28 cellular contexts compared by ENCODE assay signal in the genomic region with DNA sequence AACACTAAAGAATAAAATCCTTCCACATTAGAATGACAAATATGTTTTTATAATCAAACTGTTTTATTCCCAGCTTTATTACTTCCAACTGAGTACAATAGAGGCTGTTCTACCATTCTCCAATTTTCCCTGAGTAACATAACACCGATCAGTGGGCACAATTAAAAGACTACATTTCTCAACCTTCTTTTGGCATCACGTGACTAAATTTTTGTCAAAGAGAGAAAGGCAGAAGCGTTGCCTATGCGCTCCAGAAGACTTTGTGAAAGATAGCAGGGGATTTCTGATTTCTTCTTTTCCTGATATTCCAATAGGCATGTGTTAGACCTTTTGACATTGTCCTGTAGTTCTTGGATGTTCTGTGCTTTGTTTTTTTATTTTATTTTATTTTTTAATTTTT.
"Had no signal": no experiment of that assay in that cellular context is flagged by ENCODE, and none has a peak within 500 bp of the region (broad histone marks: within the 10 kb centered on the region; RNA-seq: fewer than 3 reads in every experiment).

No MANE protein-coding gene starts in this region.

- FAIRE-seq: colon, endometrium, endothelial cell of umbilical vein, frontal cortex had no signal

- DNase-seq: colonic mucosa; cortex of kidney; dermis blood vessel endothelial cell; dorsolateral prefrontal cortex; effector CD4-positive, alpha-beta T cell; effector CD8-positive, alpha-beta T cell; effector memory CD4-positive, alpha-beta T cell; effector memory CD8-positive, alpha-beta T cell; endodermal cell; erythroblast; esophagus squamous epithelium; foreskin fibroblast; foreskin keratinocyte; foreskin melanocyte; gastrocnemius medialis; glutamatergic neuron; head of caudate nucleus; heart left ventricle; heart right ventricle had no signal

- H3K27ac ChIP-seq: colonic mucosa, coronary artery, dorsolateral prefrontal cortex, epithelial cell of prostate, esophagus muscularis mucosa, esophagus squamous epithelium, foreskin keratinocyte, gastrocnemius medialis, gastroesophageal sphincter, heart left ventricle, heart right ventricle had no signal

- H3K4me3 ChIP-seq: colonic mucosa, coronary artery, dorsolateral prefrontal cortex, esophagus muscularis mucosa, esophagus squamous epithelium, gastrocnemius medialis, gastroesophageal sphincter, heart left ventricle, heart right ventricle had no signal

- H3K27me3 ChIP-seq: colonic mucosa, dorsolateral prefrontal cortex, esophagus muscularis mucosa, esophagus squamous epithelium, foreskin keratinocyte, gastrocnemius medialis, gastroesophageal sphincter, heart left ventricle, heart right ventricle had no signal

- H3K4me1 ChIP-seq: colonic mucosa, esophagus muscularis mucosa, esophagus squamous epithelium, foreskin keratinocyte, gastrocnemius medialis, gastroesophageal sphincter, heart left ventricle, heart right ventricle had no signal

- H3K9me3 ChIP-seq: colonic mucosa, esophagus squamous epithelium, gastrocnemius medialis had no signal

- H3K36me3 ChIP-seq: colonic mucosa, esophagus muscularis mucosa, esophagus squamous epithelium, gastrocnemius medialis, gastroesophageal sphincter, heart left ventricle, heart right ventricle had no signal

- ATAC-seq: effector memory CD8-positive, alpha-beta T cell; esophagus mucosa; foreskin keratinocyte; gastrocnemius medialis; gastroesophageal sphincter; heart left ventricle; heart right ventricle had no signal
